In genomic region chr7:143259765-143260164, GRCh38 we compare ENCODE assay signal across 22 cellular contexts. TPM values are rescaled to one million over a fixed set of nuclear protein-coding genes. Genes with fewer than 3 reads are reported as not detected.
DNase-seq lines count a peak whose midpoint lies in the region; ATAC-seq and TF ChIP-seq lines count a peak whose summit lies in the region.
"Had no signal": no experiment of that assay in that cellular context is flagged by ENCODE, and none has a peak within 500 bp of the region (broad histone marks: within the 10 kb centered on the region; RNA-seq: fewer than 3 reads in every experiment).

No MANE protein-coding gene starts in this region.

- no peak for DNase-seq in T-helper 1 cell
- no peak for DNase-seq in activated CD4-positive, alpha-beta memory T cell treated with anti-CD3 and anti-CD28 coated beads, Interleukin-2, amount 10 ng/mL, durations not matched to agents 7 days and 5 days
- DNase-seq in right lobe of liver = no peak
- no peak for DNase-seq in epidermal melanocyte (ENCODE audit: insufficient read length, low spot score)
- no peak for DNase-seq in NCI-H1417 (lab: John Stamatoyannopoulos, UW)
- DNase-seq: amygdala; GM23248; NCI-H187 treated with DMSO at 0.1 percent for 48 hours; NCI-H510A treated with DMSO at 0.1 percent for 48 hours; stimulated activated CD4-positive, alpha-beta T cell treated with anti-CD3 and anti-CD28 coated beads, Interleukin-4, amount 100 ng/mL, for 24 hours; WERI-Rb-1 had no signal

- H3K4me2 ChIP-seq in DOHH2 (ENCODE audit: low read length) = peak overlapping the region; percentile 55

- ATAC-seq in right lobe of liver = peak in 3 of 4 donors; percentile 41 to 63 (median 41)
- no peak for ATAC-seq in HG02571 (IDR thresholded peaks at IDR 0.05; ENCODE audit: unreplicated experiment)
- ATAC-seq: sciatic nerve had no signal

- POLR2A ChIA-PET in activated CD4-positive, alpha-beta memory T cell treated with anti-CD3 and anti-CD28 coated beads, Interleukin-2, amount 10 ng/mL, durations not matched to agents 7 days and 5 days (lab: Charles Lee) = interaction anchor here (1.1 to 1.5 kb wide), 2 partner anchors 9 to 28 kb away, joined by 4 to 7 read pairs; partner anchors contain the start of gene CASP2

- H3K27ac ChIP-seq in DOHH2 (ENCODE audit: low read depth, low read length) = no peak overlapping the region
- peak overlapping the region; percentile 12 to 70 (median 30) for H3K27ac ChIP-seq in right lobe of liver
- H3K27ac ChIP-seq: 22Rv1, C4-2B, GM23248, neutrophil, tibial nerve, WERI-Rb-1 had no signal

- H3K36me3 ChIP-seq in DOHH2 (ENCODE audit: control insufficient read depth, low read length) (peaks cover 10% of the 10 kb centered on the region), right lobe of liver (peaks cover 0 to 1% (median 0%) of the 10 kb centered on the region in 4 donors)
- H3K36me3 ChIP-seq: neutrophil, tibial nerve, WERI-Rb-1 had no signal

- H3K9me3 Mint-ChIP-seq in T-helper 1 cell treated with Interleukin-12 subunit alpha and Interleukin-12 subunit beta and Interleukin-4 antibody, amounts not matched to agents 30 μg/mL and 1 μg/mL, for 36 hours = no peaks in the 10 kb centered on the region
- peaks cover 8% of the 10 kb centered on the region for H3K9me3 Mint-ChIP-seq in activated CD4-positive, alpha-beta memory T cell treated with anti-CD3 and anti-CD28 coated beads, Interleukin-2, amount 10 ng/mL, durations not matched to agents 7 days and 5 days

- CTCF ChIA-PET in activated CD4-positive, alpha-beta memory T cell treated with anti-CD3 and anti-CD28 coated beads, Interleukin-2, amount 10 ng/mL, durations not matched to agents 7 days and 5 days (lab: Charles Lee) = interaction anchor here (0.6 to 15.3 kb wide), 4 partner anchors 19 to 120 kb away, joined by 3 to 178 read pairs (median 6); no protein-coding TSS in a partner anchor

- H3K4me3 Mint-ChIP-seq in T-helper 1 cell treated with Interleukin-12 subunit alpha and Interleukin-12 subunit beta and Interleukin-4 antibody, amounts not matched to agents 30 μg/mL and 1 μg/mL, for 36 hours = peak overlapping the region; percentile 5
- no peak overlapping the region for H3K4me3 Mint-ChIP-seq in activated CD4-positive, alpha-beta memory T cell treated with anti-CD3 and anti-CD28 coated beads, Interleukin-2, amount 10 ng/mL, durations not matched to agents 7 days and 5 days

- peaks cover 17% of the 10 kb centered on the region for H3K36me3 Mint-ChIP-seq in T-helper 1 cell treated with Interleukin-12 subunit alpha and Interleukin-12 subunit beta and Interleukin-4 antibody, amounts not matched to agents 30 μg/mL and 1 μg/mL, for 36 hours (ENCODE audit: low read depth)
- H3K36me3 Mint-ChIP-seq in activated CD4-positive, alpha-beta memory T cell treated with anti-CD3 and anti-CD28 coated beads, Interleukin-2, amount 10 ng/mL, durations not matched to agents 7 days and 5 days (ENCODE audit: low read depth) = peaks cover 17% of the 10 kb centered on the region

- peaks cover 57% of the 10 kb centered on the region for H3K4me1 Mint-ChIP-seq in T-helper 1 cell treated with Interleukin-12 subunit alpha and Interleukin-12 subunit beta and Interleukin-4 antibody, amounts not matched to agents 30 μg/mL and 1 μg/mL, for 36 hours (ENCODE audit: low read depth)
- H3K4me1 Mint-ChIP-seq in activated CD4-positive, alpha-beta memory T cell treated with anti-CD3 and anti-CD28 coated beads, Interleukin-2, amount 10 ng/mL, durations not matched to agents 7 days and 5 days = peaks cover 69% of the 10 kb centered on the region

- no peaks in the 10 kb centered on the region for H3K9me2 ChIP-seq in DOHH2 (replicated peaks; ENCODE audit: control insufficient read depth, low read length)

- H3K27me3 ChIP-seq in DOHH2 (ENCODE audit: control insufficient read depth, low read length) = no peaks in the 10 kb centered on the region; the same call in 1 of the 2 replicates
- H3K27me3 ChIP-seq in right lobe of liver = no peaks in the 10 kb centered on the region
- H3K27me3 ChIP-seq: neutrophil, tibial nerve had no signal

- no peak for TF ChIP-seq CTCF in DOHH2 (IDR thresholded peaks at IDR 0.05; ENCODE audit: low read depth, low read length, poor library complexity, severe bottlenecking)
- no peak for TF ChIP-seq CTCF in right lobe of liver (IDR thresholded peaks at IDR 0.05)

- H3K9me3 ChIP-seq in DOHH2 (ENCODE audit: control insufficient read depth, insufficient read depth, low read length) = no peaks in the 10 kb centered on the region
- no peaks in the 10 kb centered on the region for H3K9me3 ChIP-seq in right lobe of liver
- H3K9me3 ChIP-seq: neutrophil, tibial nerve had no signal

- intact Hi-C loops in right lobe of liver (cut with DNase I) = no loop called here

- H3K27me3 Mint-ChIP-seq in T-helper 1 cell treated with Interleukin-12 subunit alpha and Interleukin-12 subunit beta and Interleukin-4 antibody, amounts not matched to agents 30 μg/mL and 1 μg/mL, for 36 hours (ENCODE audit: low read depth) = no peaks in the 10 kb centered on the region
- H3K27me3 Mint-ChIP-seq in activated CD4-positive, alpha-beta memory T cell treated with anti-CD3 and anti-CD28 coated beads, Interleukin-2, amount 10 ng/mL, durations not matched to agents 7 days and 5 days = no peaks in the 10 kb centered on the region

- H3K4me3 ChIP-seq in DOHH2 (ENCODE audit: low read length) = no peak overlapping the region
- no peak overlapping the region for H3K4me3 ChIP-seq in right lobe of liver
- H3K4me3 ChIP-seq: GM23248, tibial nerve had no signal

- H3K4me1 ChIP-seq in DOHH2 (ENCODE audit: control insufficient read depth, low read length) = peaks cover 64% of the 10 kb centered on the region
- peaks cover 0 to 31% (median 3%) of the 10 kb centered on the region in 4 donors for H3K4me1 ChIP-seq in right lobe of liver

- peak overlapping the region; percentile 27 for H3K27ac Mint-ChIP-seq in T-helper 1 cell treated with Interleukin-12 subunit alpha and Interleukin-12 subunit beta and Interleukin-4 antibody, amounts not matched to agents 30 μg/mL and 1 μg/mL, for 36 hours
- peak overlapping the region; percentile 84 for H3K27ac Mint-ChIP-seq in activated CD4-positive, alpha-beta memory T cell treated with anti-CD3 and anti-CD28 coated beads, Interleukin-2, amount 10 ng/mL, durations not matched to agents 7 days and 5 days

- TF ChIP-seq POLR2A in right lobe of liver (IDR thresholded peaks at IDR 0.05) = no peak

- 62% methylated on average over 2 of the region's 2 CpGs for WGBS in right lobe of liver (ENCODE audit: insufficient coverage, low coverage, low lambda C conversion rate, missing lambda C conversion rate)

- H3K79me2 ChIP-seq in DOHH2 (ENCODE audit: control insufficient read depth, low read length) = peaks cover 15% of the 10 kb centered on the region

- H4K20me1 ChIP-seq in DOHH2 (ENCODE audit: control insufficient read depth, insufficient read depth, low read depth, low read length) = no peaks in the 10 kb centered on the region

- peaks cover 12% of the 10 kb centered on the region for H3F3A ChIP-seq in DOHH2 (ENCODE audit: control insufficient read depth, insufficient read depth)

RNA-seq across cellular contexts. Expression of gene GSTK1, which starts 3.5 kb away (rescaled TPM):
- 100 to 1,000 TPM; 502 to 518 TPM for total RNA-seq in activated CD4-positive, alpha-beta memory T cell treated with anti-CD3 and anti-CD28 coated beads, Interleukin-2, amount 10 ng/mL, durations not matched to agents 7 days and 5 days
- total RNA-seq in right lobe of liver = 100 to 1,000 TPM; 209 to 315 (median 257) TPM

RNA-seq across cellular contexts. Expression of gene TMEM139, which starts 25.0 kb away (rescaled TPM):
- total RNA-seq in activated CD4-positive, alpha-beta memory T cell treated with anti-CD3 and anti-CD28 coated beads, Interleukin-2, amount 10 ng/mL, durations not matched to agents 7 days and 5 days = under 1 TPM; 0.48 to 0.73 TPM
- total RNA-seq in right lobe of liver = 10 to 100 TPM in 5 of 6 experiments, 1 to 10 TPM in 1; 7.0 to 20.8 (median 14.8) TPM
- total RNA-seq: endothelial cell of umbilical vein, GM23248 had no signal

RNA-seq across cellular contexts. Expression of gene CASP2, which starts 28.4 kb away (rescaled TPM):
- 100 to 1,000 TPM; 117 to 122 TPM for total RNA-seq in activated CD4-positive, alpha-beta memory T cell treated with anti-CD3 and anti-CD28 coated beads, Interleukin-2, amount 10 ng/mL, durations not matched to agents 7 days and 5 days
- 1 to 10 TPM; 5.3 to 8.7 (median 6.7) TPM for total RNA-seq in right lobe of liver

RNA-seq across cellular contexts. Expression of gene TAS2R40, which starts 37.9 kb away (rescaled TPM):
- total RNA-seq in activated CD4-positive, alpha-beta memory T cell treated with anti-CD3 and anti-CD28 coated beads, Interleukin-2, amount 10 ng/mL, durations not matched to agents 7 days and 5 days = not detected
- not detected for total RNA-seq in right lobe of liver
- total RNA-seq: cerebellum, endothelial cell of umbilical vein, GM23248, mesenteric fat pad, sciatic nerve, tibial nerve had no signal

RNA-seq across cellular contexts. Expression of gene CLCN1, which starts 56.1 kb away (rescaled TPM):
- total RNA-seq in activated CD4-positive, alpha-beta memory T cell treated with anti-CD3 and anti-CD28 coated beads, Interleukin-2, amount 10 ng/mL, durations not matched to agents 7 days and 5 days = under 1 TPM in 1 of 2 experiments, not detected in 1; 0.10 TPM
- total RNA-seq in right lobe of liver = not detected
- total RNA-seq: cerebellum, endothelial cell of umbilical vein, GM23248, sciatic nerve, tibial nerve had no signal

Comparison
In these comparisons a context has a peak if more than half of its experiments do, and no peak if none do; other contexts are left out.
1. RNA of gene TMEM139, which starts 25.0 kb away (total RNA-seq): 7.0 to 20.8 TPM in right lobe of liver; 0.48 to 0.73 TPM in activated CD4-positive, alpha-beta memory T cell treated with anti-CD3 and anti-CD28 coated beads, Interleukin-2, amount 10 ng/mL, durations not matched to agents 7 days and 5 days; every median in the first group is over 4 times any median in the second.
2. RNA of gene CASP2, which starts 28.4 kb away (total RNA-seq): 117 to 122 TPM in activated CD4-positive, alpha-beta memory T cell treated with anti-CD3 and anti-CD28 coated beads, Interleukin-2, amount 10 ng/mL, durations not matched to agents 7 days and 5 days; 5.3 to 8.7 TPM in right lobe of liver; every median in the first group is over 10 times any median in the second.